In the genomic region with DNA sequence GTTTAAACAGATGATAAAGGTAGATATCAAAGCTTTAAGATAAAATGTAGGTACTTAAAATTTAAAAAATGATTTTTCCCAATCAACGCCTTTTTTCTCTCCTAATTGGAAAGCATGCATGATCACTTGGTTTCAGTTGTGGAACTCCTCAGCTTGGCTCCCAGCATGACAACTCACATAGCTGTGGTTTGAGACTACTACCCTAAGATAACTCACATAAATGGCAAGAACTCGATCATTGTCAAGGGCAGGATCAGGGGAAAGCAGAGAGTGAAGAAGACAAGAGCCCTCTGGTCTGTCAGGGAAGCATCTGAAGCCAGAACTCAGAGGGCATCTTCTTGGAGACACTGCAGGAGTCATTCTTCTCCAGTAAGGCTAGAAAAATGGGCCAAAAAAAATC, we compare ENCODE assay signal across 33 cellular contexts.
"Had no signal": no experiment of that assay in that cellular context is flagged by ENCODE, and none has a peak within 500 bp of the region (broad histone marks: within the 10 kb centered on the region; RNA-seq: fewer than 3 reads in every experiment).

No MANE protein-coding gene starts in this region.

- ATAC-seq: activated CD4-positive, CD25-positive, alpha-beta regulatory T cell treated with anti-CD3 and anti-CD28 coated beads, Interleukin-2, amount 50 U/mL, for 24 hours; mucosa of descending colon; right lobe of liver; stimulated activated effector memory CD8-positive, alpha-beta T cell treated with anti-CD3 and anti-CD28 coated beads, Interleukin-12 subunit alpha, Interleukin-12 subunit beta, amount 100 ng/mL, for 72 hours; stimulated activated naive CD8-positive, alpha-beta T cell treated with anti-CD3 and anti-CD28 coated beads, Interleukin-15, amount 100 ng/mL, for 72 hours; T-helper 17 cell had no signal

- H3K36me3 Mint-ChIP-seq: activated naive CD4-positive, alpha-beta T cell treated with anti-CD3 and anti-CD28 coated beads, Interleukin-2, amount 10 ng/mL, durations not matched to agents 7 days and 5 days; stimulated activated effector memory CD8-positive, alpha-beta T cell treated with anti-CD3 and anti-CD28 coated beads, Interleukin-12 subunit alpha, Interleukin-12 subunit beta, amount 100 ng/mL, for 72 hours; type B pancreatic cell had no signal

- FAIRE-seq: bronchial epithelial cell, endometrium, islet of Langerhans had no signal

- H3K4me3 ChIP-seq: colonic mucosa, esophagus squamous epithelium, left ventricle myocardium inferior, lung, mucosa of descending colon, right lobe of liver, skin epidermis, uterus had no signal

- H3K4me1 Mint-ChIP-seq: central memory CD8-positive, alpha-beta T cell; stimulated activated effector memory CD8-positive, alpha-beta T cell treated with anti-CD3 and anti-CD28 coated beads, Interleukin-12 subunit alpha, Interleukin-12 subunit beta, amount 100 ng/mL, for 72 hours had no signal

- H3K9me3 ChIP-seq: colonic mucosa, esophagus squamous epithelium, left ventricle myocardium inferior, mucosa of descending colon, right lobe of liver, uterus had no signal

- H3K4me3 Mint-ChIP-seq: activated CD4-positive, alpha-beta memory T cell treated with anti-CD3 and anti-CD28 coated beads, Interleukin-2, amount 10 ng/mL, durations not matched to agents 7 days and 5 days; activated CD4-positive, alpha-beta T cell treated with anti-CD3 and anti-CD28 coated beads, Interleukin-2, amount 10 ng/mL, durations not matched to agents 24 days and 14 days; activated naive CD4-positive, alpha-beta T cell treated with anti-CD3 and anti-CD28 coated beads, Interleukin-2, amount 10 ng/mL, durations not matched to agents 7 days and 5 days; activated T-cell treated with anti-CD3 and anti-CD28 coated beads, Interleukin-2, amount 50 U/mL, for 24 hours; central memory CD8-positive, alpha-beta T cell; nephron; stimulated activated effector memory CD8-positive, alpha-beta T cell treated with anti-CD3 and anti-CD28 coated beads, Interleukin-12 subunit alpha, Interleukin-12 subunit beta, amount 100 ng/mL, for 72 hours; stimulated activated naive CD8-positive, alpha-beta T cell treated with anti-CD3 and anti-CD28 coated beads, Interleukin-15, amount 100 ng/mL, for 72 hours; T-helper 17 cell; type B pancreatic cell had no signal

- H3K27me3 Mint-ChIP-seq: activated CD4-positive, alpha-beta memory T cell treated with anti-CD3 and anti-CD28 coated beads, Interleukin-2, amount 10 ng/mL, durations not matched to agents 7 days and 5 days; activated CD4-positive, alpha-beta T cell treated with anti-CD3 and anti-CD28 coated beads, Interleukin-2, amount 10 ng/mL, durations not matched to agents 24 days and 14 days; activated naive CD4-positive, alpha-beta T cell treated with anti-CD3 and anti-CD28 coated beads, Interleukin-2, amount 10 ng/mL, durations not matched to agents 7 days and 5 days; activated T-cell treated with anti-CD3 and anti-CD28 coated beads, Interleukin-2, amount 50 U/mL, for 24 hours; central memory CD8-positive, alpha-beta T cell; stimulated activated naive CD8-positive, alpha-beta T cell treated with anti-CD3 and anti-CD28 coated beads, Interleukin-15, amount 100 ng/mL, for 72 hours had no signal

- H3K27ac Mint-ChIP-seq: activated CD4-positive, alpha-beta memory T cell treated with anti-CD3 and anti-CD28 coated beads, Interleukin-2, amount 10 ng/mL, durations not matched to agents 7 days and 5 days; activated CD4-positive, alpha-beta T cell treated with anti-CD3 and anti-CD28 coated beads, Interleukin-2, amount 10 ng/mL, durations not matched to agents 24 days and 14 days; activated naive CD4-positive, alpha-beta T cell treated with anti-CD3 and anti-CD28 coated beads, Interleukin-2, amount 10 ng/mL, durations not matched to agents 7 days and 5 days; activated T-cell treated with anti-CD3 and anti-CD28 coated beads, Interleukin-2, amount 50 U/mL, for 24 hours; nephron; stimulated activated effector memory CD8-positive, alpha-beta T cell treated with anti-CD3 and anti-CD28 coated beads, Interleukin-12 subunit alpha, Interleukin-12 subunit beta, amount 100 ng/mL, for 72 hours; stimulated activated naive CD8-positive, alpha-beta T cell treated with anti-CD3 and anti-CD28 coated beads, Interleukin-15, amount 100 ng/mL, for 72 hours; T-helper 17 cell; type B pancreatic cell had no signal

- H3K4me1 ChIP-seq: colonic mucosa, esophagus squamous epithelium, right lobe of liver, uterus had no signal

- H3K27me3 ChIP-seq: colonic mucosa, right lobe of liver, uterus had no signal

- DNase-seq: activated CD4-positive, alpha-beta memory T cell treated with anti-CD3 and anti-CD28 coated beads, Interleukin-2, amount 10 ng/mL, durations not matched to agents 7 days and 5 days; activated CD4-positive, alpha-beta T cell treated with anti-CD3 and anti-CD28 coated beads, Interleukin-2, amount 10 ng/mL, durations not matched to agents 24 days and 14 days; activated CD8-positive, alpha-beta memory T cell treated with anti-CD3 and anti-CD28 coated beads, Interleukin-2, amount 50 U/mL, for 48 hours; activated gamma-delta T cell; activated naive CD4-positive, alpha-beta T cell treated with anti-CD3 and anti-CD28 coated beads, Interleukin-2, amount 10 ng/mL, durations not matched to agents 7 days and 5 days; activated T-cell treated with anti-CD3 and anti-CD28 coated beads, Interleukin-2, amount 50 U/mL, for 24 hours; amygdala; colonic mucosa; effector CD8-positive, alpha-beta T cell; esophagus squamous epithelium; foreskin melanocyte; left ventricle myocardium inferior; mesendoderm; mucosa of descending colon; right lobe of liver; stimulated activated CD4-positive, alpha-beta T cell treated with anti-CD3 and anti-CD28 coated beads, Interleukin-4, amount 100 ng/mL, for 24 hours; stimulated activated naive CD8-positive, alpha-beta T cell treated with anti-CD3 and anti-CD28 coated beads, Interleukin-15, amount 100 ng/mL, for 72 hours; substantia nigra; T-helper 17 cell; T1000; uterus; WERI-Rb-1 had no signal

- H3K27ac ChIP-seq: colonic mucosa, epithelial cell of prostate, esophagus squamous epithelium, left ventricle myocardium inferior, right lobe of liver, skin epidermis, uterus, WERI-Rb-1 had no signal

- H3K36me3 ChIP-seq: colonic mucosa, esophagus squamous epithelium, left ventricle myocardium inferior, right lobe of liver, uterus, WERI-Rb-1 had no signal

- H3K9me3 Mint-ChIP-seq: activated naive CD4-positive, alpha-beta T cell treated with anti-CD3 and anti-CD28 coated beads, Interleukin-2, amount 10 ng/mL, durations not matched to agents 7 days and 5 days; activated T-cell treated with anti-CD3 and anti-CD28 coated beads, Interleukin-2, amount 50 U/mL, for 24 hours; central memory CD8-positive, alpha-beta T cell; nephron; stimulated activated naive CD8-positive, alpha-beta T cell treated with anti-CD3 and anti-CD28 coated beads, Interleukin-15, amount 100 ng/mL, for 72 hours; type B pancreatic cell had no signal
